In genomic region chr12:132181570-132182200, GRCh38 we compare ENCODE assay signal across 2 cellular contexts.
TF ChIP-seq lines count a peak whose summit lies in the region.

No MANE protein-coding gene starts in this region.

TF ChIP-seq in A549, 52 proteins besides CTCF, POLR2A, EP300 and RAD21:
- TF ChIP-seq JUN (IDR thresholded peaks at IDR 0.05) = no peak
- TF ChIP-seq E2F6 (IDR thresholded peaks at IDR 0.05; ENCODE audit: borderline replicate concordance, low read depth) = no peak
- TF ChIP-seq REST (IDR thresholded peaks at IDR 0.05) = no peak
- no peak for TF ChIP-seq KDM5A (IDR thresholded peaks at IDR 0.05)
- TF ChIP-seq ESRRA (IDR thresholded peaks at IDR 0.05; ENCODE audit: borderline replicate concordance, low read length) = no peak
- TF ChIP-seq BCL3 (IDR thresholded peaks at IDR 0.05) = no peak
- TF ChIP-seq CBX8 (IDR thresholded peaks at IDR 0.05) = no peak
- no peak for TF ChIP-seq NFE2L2 (conservative IDR thresholded peaks at IDR 0.05; ENCODE audit: low read length)
- TF ChIP-seq MAX (IDR thresholded peaks at IDR 0.05) = no peak
- TF ChIP-seq TFCP2L1 (CRISPR knock-in tag; IDR thresholded peaks at IDR 0.05) = no peak

TF ChIP-seq in H1, 55 proteins besides CTCF, POLR2A, EP300 and RAD21:
- TF ChIP-seq BACH1 (IDR thresholded peaks at IDR 0.05; ENCODE audit: low read length) = no peak
- no peak for TF ChIP-seq KDM1A (IDR thresholded peaks at IDR 0.05; ENCODE audit: borderline replicate concordance, low read length)
- TF ChIP-seq SP2 (IDR thresholded peaks at IDR 0.05; ENCODE audit: low read length) = no peak
- no peak for TF ChIP-seq ASH2L (IDR thresholded peaks at IDR 0.05; ENCODE audit: low read length)
- TF ChIP-seq PHF8 (conservative IDR thresholded peaks at IDR 0.05; ENCODE audit: low read depth, low read length) = no peak
- TF ChIP-seq BRCA1 (IDR thresholded peaks at IDR 0.05; ENCODE audit: low read depth, low read length) = no peak
- TF ChIP-seq SAP30 (IDR thresholded peaks at IDR 0.05; ENCODE audit: insufficient read depth, insufficient replicate concordance, low read length) = no peak
- TF ChIP-seq USF2 (IDR thresholded peaks at IDR 0.05; ENCODE audit: low read length) = no peak
- TF ChIP-seq KDM4A (IDR thresholded peaks at IDR 0.05; ENCODE audit: low read depth, low read length, severe bottlenecking) = no peak
- no peak for TF ChIP-seq MAFK (IDR thresholded peaks at IDR 0.05; ENCODE audit: low read depth, low read length)
- TF ChIP-seq RBBP5 (IDR thresholded peaks at IDR 0.05; ENCODE audit: borderline replicate concordance, low read depth, low read length) = no peak
- no peak for TF ChIP-seq TAF1 (IDR thresholded peaks at IDR 0.05; ENCODE audit: low read depth, low read length)
- no peak for TF ChIP-seq JUN (IDR thresholded peaks at IDR 0.05; ENCODE audit: low read depth, low read length)
- TF ChIP-seq E2F6 (IDR thresholded peaks at IDR 0.05) = no peak
- TF ChIP-seq SP4 (IDR thresholded peaks at IDR 0.05; ENCODE audit: low read length) = no peak
- no peak for TF ChIP-seq ZNF274 (IDR thresholded peaks at IDR 0.05; ENCODE audit: borderline replicate concordance, extremely low read depth, low read length)
- TF ChIP-seq MAX (IDR thresholded peaks at IDR 0.05) = no peak
